Comparison of ENCODE assay signal across 1 cellular context in the genomic region with DNA sequence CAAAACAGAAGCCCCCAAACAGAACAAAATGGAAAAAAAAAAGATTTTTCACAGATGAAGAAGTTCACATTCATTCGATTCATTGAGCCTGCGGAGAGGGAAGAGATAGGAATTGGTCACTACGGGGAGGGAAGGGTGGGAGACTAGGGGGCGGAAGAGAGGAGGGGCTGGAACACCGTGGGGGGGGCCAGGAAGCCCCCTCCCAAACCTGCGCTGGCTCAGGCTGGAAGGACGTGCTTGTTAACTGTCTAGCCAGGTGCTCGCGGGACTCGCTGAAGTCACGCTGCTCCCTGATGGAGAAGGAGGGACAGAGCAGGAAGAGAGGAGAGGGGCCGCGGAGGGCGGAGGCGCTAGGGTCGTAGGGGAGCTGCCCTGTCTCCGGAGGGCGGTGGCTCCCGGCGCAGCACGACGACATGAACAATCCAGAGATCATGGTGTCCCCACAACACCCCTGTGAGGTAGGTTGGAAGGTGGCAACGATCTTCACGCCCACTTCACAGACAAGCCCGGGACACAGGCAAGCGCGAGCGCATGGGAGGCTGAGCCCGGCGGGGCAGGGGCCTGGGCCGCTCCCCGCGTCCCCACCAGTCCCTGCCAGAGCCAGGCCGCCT.
TF ChIP-seq lines count a peak whose summit lies in the region.

No MANE protein-coding gene starts in this region.

TF ChIP-seq in WTC11, 78 proteins besides CTCF, POLR2A, EP300 and RAD21 (continued from another document):
- TF ChIP-seq, protein P1, sequence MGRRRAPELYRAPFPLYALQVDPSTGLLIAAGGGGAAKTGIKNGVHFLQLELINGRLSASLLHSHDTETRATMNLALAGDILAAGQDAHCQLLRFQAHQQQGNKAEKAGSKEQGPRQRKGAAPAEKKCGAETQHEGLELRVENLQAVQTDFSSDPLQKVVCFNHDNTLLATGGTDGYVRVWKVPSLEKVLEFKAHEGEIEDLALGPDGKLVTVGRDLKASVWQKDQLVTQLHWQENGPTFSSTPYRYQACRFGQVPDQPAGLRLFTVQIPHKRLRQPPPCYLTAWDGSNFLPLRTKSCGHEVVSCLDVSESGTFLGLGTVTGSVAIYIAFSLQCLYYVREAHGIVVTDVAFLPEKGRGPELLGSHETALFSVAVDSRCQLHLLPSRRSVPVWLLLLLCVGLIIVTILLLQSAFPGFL (CRISPR knock-in tag; IDR thresholded peaks at IDR 0.05; ENCODE audit: borderline replicate concordance): no peak
- TF ChIP-seq, protein P2, sequence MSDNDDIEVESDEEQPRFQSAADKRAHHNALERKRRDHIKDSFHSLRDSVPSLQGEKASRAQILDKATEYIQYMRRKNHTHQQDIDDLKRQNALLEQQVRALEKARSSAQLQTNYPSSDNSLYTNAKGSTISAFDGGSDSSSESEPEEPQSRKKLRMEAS (CRISPR knock-in tag; IDR thresholded peaks at IDR 0.05): no peak
- TF ChIP-seq, protein P3, sequence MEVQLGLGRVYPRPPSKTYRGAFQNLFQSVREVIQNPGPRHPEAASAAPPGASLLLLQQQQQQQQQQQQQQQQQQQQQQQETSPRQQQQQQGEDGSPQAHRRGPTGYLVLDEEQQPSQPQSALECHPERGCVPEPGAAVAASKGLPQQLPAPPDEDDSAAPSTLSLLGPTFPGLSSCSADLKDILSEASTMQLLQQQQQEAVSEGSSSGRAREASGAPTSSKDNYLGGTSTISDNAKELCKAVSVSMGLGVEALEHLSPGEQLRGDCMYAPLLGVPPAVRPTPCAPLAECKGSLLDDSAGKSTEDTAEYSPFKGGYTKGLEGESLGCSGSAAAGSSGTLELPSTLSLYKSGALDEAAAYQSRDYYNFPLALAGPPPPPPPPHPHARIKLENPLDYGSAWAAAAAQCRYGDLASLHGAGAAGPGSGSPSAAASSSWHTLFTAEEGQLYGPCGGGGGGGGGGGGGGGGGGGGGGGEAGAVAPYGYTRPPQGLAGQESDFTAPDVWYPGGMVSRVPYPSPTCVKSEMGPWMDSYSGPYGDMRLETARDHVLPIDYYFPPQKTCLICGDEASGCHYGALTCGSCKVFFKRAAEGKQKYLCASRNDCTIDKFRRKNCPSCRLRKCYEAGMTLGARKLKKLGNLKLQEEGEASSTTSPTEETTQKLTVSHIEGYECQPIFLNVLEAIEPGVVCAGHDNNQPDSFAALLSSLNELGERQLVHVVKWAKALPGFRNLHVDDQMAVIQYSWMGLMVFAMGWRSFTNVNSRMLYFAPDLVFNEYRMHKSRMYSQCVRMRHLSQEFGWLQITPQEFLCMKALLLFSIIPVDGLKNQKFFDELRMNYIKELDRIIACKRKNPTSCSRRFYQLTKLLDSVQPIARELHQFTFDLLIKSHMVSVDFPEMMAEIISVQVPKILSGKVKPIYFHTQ (CRISPR knock-in tag; IDR thresholded peaks at IDR 0.05): no peak
- TF ChIP-seq, protein P4, sequence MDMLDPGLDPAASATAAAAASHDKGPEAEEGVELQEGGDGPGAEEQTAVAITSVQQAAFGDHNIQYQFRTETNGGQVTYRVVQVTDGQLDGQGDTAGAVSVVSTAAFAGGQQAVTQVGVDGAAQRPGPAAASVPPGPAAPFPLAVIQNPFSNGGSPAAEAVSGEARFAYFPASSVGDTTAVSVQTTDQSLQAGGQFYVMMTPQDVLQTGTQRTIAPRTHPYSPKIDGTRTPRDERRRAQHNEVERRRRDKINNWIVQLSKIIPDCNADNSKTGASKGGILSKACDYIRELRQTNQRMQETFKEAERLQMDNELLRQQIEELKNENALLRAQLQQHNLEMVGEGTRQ (CRISPR knock-in tag; IDR thresholded peaks at IDR 0.05): no peak
- TF ChIP-seq RORB (CRISPR knock-in tag; IDR thresholded peaks at IDR 0.05) (no peak), ZNF219 (CRISPR knock-in tag; IDR thresholded peaks at IDR 0.05; ENCODE audit: borderline replicate concordance) (no peak)
- TF ChIP-seq, protein P5, sequence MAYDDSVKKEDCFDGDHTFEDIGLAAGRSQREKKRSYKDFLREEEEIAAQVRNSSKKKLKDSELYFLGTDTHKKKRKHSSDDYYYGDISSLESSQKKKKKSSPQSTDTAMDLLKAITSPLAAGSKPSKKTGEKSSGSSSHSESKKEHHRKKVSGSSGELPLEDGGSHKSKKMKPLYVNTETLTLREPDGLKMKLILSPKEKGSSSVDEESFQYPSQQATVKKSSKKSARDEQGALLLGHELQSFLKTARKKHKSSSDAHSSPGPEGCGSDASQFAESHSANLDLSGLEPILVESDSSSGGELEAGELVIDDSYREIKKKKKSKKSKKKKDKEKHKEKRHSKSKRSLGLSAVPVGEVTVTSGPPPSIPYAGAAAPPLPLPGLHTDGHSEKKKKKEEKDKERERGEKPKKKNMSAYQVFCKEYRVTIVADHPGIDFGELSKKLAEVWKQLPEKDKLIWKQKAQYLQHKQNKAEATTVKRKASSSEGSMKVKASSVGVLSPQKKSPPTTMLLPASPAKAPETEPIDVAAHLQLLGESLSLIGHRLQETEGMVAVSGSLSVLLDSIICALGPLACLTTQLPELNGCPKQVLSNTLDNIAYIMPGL (CRISPR knock-in tag; IDR thresholded peaks at IDR 0.05): no peak
- TF ChIP-seq, protein P6, sequence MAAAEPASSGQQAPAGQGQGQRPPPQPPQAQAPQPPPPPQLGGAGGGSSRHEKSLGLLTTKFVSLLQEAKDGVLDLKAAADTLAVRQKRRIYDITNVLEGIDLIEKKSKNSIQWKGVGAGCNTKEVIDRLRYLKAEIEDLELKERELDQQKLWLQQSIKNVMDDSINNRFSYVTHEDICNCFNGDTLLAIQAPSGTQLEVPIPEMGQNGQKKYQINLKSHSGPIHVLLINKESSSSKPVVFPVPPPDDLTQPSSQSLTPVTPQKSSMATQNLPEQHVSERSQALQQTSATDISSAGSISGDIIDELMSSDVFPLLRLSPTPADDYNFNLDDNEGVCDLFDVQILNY (CRISPR knock-in tag; IDR thresholded peaks at IDR 0.05): no peak
- TF ChIP-seq, protein P7, sequence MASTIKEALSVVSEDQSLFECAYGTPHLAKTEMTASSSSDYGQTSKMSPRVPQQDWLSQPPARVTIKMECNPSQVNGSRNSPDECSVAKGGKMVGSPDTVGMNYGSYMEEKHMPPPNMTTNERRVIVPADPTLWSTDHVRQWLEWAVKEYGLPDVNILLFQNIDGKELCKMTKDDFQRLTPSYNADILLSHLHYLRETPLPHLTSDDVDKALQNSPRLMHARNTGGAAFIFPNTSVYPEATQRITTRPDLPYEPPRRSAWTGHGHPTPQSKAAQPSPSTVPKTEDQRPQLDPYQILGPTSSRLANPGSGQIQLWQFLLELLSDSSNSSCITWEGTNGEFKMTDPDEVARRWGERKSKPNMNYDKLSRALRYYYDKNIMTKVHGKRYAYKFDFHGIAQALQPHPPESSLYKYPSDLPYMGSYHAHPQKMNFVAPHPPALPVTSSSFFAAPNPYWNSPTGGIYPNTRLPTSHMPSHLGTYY (CRISPR knock-in tag; IDR thresholded peaks at IDR 0.05): no peak
- TF ChIP-seq, protein P8, sequence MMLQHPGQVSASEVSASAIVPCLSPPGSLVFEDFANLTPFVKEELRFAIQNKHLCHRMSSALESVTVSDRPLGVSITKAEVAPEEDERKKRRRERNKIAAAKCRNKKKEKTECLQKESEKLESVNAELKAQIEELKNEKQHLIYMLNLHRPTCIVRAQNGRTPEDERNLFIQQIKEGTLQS (CRISPR knock-in tag; conservative IDR thresholded peaks at IDR 0.05): no peak
